ENCODE assay signal across 11 cellular contexts in the genomic region with DNA sequence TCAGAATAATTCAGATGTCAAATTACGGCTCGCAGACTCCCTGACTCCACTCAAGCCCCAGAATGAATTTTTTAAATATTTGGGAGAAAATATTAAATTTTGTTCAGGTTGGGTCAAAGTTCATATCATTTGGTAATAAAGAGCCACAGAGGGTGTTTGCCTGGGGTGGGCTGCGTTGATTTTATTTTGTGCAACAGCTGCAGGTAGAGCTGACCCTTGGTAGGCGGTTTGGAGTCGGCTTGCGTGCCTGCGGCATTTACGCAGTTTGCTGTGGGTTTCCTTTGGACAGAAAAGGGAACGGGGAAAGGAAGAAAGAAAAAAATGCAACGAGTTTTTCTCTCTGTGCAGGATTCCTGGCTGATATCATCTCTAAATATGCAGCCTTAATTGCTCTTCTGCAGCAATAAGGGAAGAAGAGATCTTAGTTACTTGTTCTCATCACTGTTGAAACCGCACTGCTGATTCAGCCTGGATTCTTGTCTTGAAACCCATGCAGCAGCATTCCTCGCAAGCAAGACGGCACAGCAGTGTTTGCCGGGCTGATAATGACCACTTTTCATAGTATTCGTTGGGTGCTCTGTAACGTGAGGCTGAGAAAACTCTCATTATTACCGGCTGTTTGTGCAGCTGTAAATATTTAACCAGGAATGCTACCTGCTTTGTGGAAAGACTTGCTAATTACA.
DNase-seq lines count a peak whose midpoint lies in the region; ATAC-seq, FAIRE-seq and TF ChIP-seq lines count a peak whose summit lies in the region.
"Had no signal": no experiment of that assay in that cellular context is flagged by ENCODE, and none has a peak within 500 bp of the region (broad histone marks: within the 10 kb centered on the region; RNA-seq: fewer than 3 reads in every experiment).

No MANE protein-coding gene starts in this region.

- TF ChIP-seq POLR2A in A549 (IDR thresholded peaks at IDR 0.05; ENCODE audit: low read length) = no peak

- H3K27me3 Mint-ChIP-seq in HFFc6 (ENCODE audit: insufficient read depth) = peaks cover 11% of the 10 kb centered on the region
- peaks cover 9% of the 10 kb centered on the region in 2 donors for H3K27me3 Mint-ChIP-seq in stimulated activated naive B cell treated with anti-CD40 and anti-IgM and Interleukin-4, amounts not matched to agents 10 μg/mL and 1 μg/mL and 100 μg/mL, for 72 hours
- H3K27me3 Mint-ChIP-seq: CD4-positive, CD25-positive, alpha-beta regulatory T cell had no signal

- no peaks in the 10 kb centered on the region for H3K36me3 Mint-ChIP-seq in HFFc6 (ENCODE audit: low read depth)
- H3K36me3 Mint-ChIP-seq in stimulated activated naive B cell treated with anti-CD40 and anti-IgM and Interleukin-4, amounts not matched to agents 10 μg/mL and 1 μg/mL and 100 μg/mL, for 72 hours = no peaks in the 10 kb centered on the region
- H3K36me3 Mint-ChIP-seq: CD4-positive, CD25-positive, alpha-beta regulatory T cell had no signal

- no peak for TF ChIP-seq CTCF in A549 (IDR thresholded peaks at IDR 0.05)
- TF ChIP-seq CTCF in HFFc6 (IDR thresholded peaks at IDR 0.05) = no peak

- FAIRE-seq in A549 (lab: Jason Lieb, UNC) = no peak
- FAIRE-seq: frontal cortex had no signal

- H3K4me2 ChIP-seq in A549 = 0 out of 3 replicates have a peak overlapping the region, but pooled peaks have one; percentile 4

- H3K4me1 ChIP-seq in A549 = peaks cover 8% of the 10 kb centered on the region; the same call in 1 of the 3 replicates

- TF ChIP-seq EP300 in A549 (IDR thresholded peaks at IDR 0.05) = no peak

- ATAC-seq in A549 (no peak), GM21515 (IDR thresholded peaks at IDR 0.05; ENCODE audit: unreplicated experiment) (no peak), HG02798 (IDR thresholded peaks at IDR 0.05; ENCODE audit: poor library complexity, unreplicated experiment) (no peak), GM19467 (IDR thresholded peaks at IDR 0.05; ENCODE audit: unreplicated experiment) (no peak)
- no peak for ATAC-seq in stimulated activated naive B cell treated with anti-CD40 and anti-IgM and Interleukin-4, amounts not matched to agents 10 μg/mL and 1 μg/mL and 100 μg/mL, for 72 hours (replicated peaks)

- no peaks in the 10 kb centered on the region for H3K9me3 ChIP-seq in A549

- no peaks in the 10 kb centered on the region for H3K9me3 Mint-ChIP-seq in HFFc6
- H3K9me3 Mint-ChIP-seq in stimulated activated naive B cell treated with anti-CD40 and anti-IgM and Interleukin-4, amounts not matched to agents 10 μg/mL and 1 μg/mL and 100 μg/mL, for 72 hours = no peaks in the 10 kb centered on the region
- H3K9me3 Mint-ChIP-seq: activated naive CD4-positive, alpha-beta T cell treated with anti-CD3 and anti-CD28 coated beads for 36 hours had no signal

- H3K27ac ChIP-seq in A549 = no peak overlapping the region

- POLR2A ChIA-PET in A549 (lab: Yijun Ruan, JAX) = no interaction called here

- peak overlapping the region; percentile 35; the same call in 1 of the 2 replicates for H3K4me3 Mint-ChIP-seq in HFFc6
- no peak overlapping the region for H3K4me3 Mint-ChIP-seq in stimulated activated naive B cell treated with anti-CD40 and anti-IgM and Interleukin-4, amounts not matched to agents 10 μg/mL and 1 μg/mL and 100 μg/mL, for 72 hours
- H3K4me3 Mint-ChIP-seq: activated naive CD4-positive, alpha-beta T cell treated with anti-CD3 and anti-CD28 coated beads for 36 hours; CD4-positive, CD25-positive, alpha-beta regulatory T cell had no signal

- H3K4me3 ChIP-seq in A549 = no peak overlapping the region

- H3K27ac Mint-ChIP-seq in HFFc6 = no peak overlapping the region
- no peak overlapping the region for H3K27ac Mint-ChIP-seq in stimulated activated naive B cell treated with anti-CD40 and anti-IgM and Interleukin-4, amounts not matched to agents 10 μg/mL and 1 μg/mL and 100 μg/mL, for 72 hours
- H3K27ac Mint-ChIP-seq: activated naive CD4-positive, alpha-beta T cell treated with anti-CD3 and anti-CD28 coated beads for 36 hours had no signal

- WGBS in A549 (ENCODE audit: missing lambda C conversion rate) = 47% methylated on average over 17 of the region's 17 CpGs

- CTCF ChIA-PET in A549 (lab: Yijun Ruan, JAX) = interaction anchor here (1.1 kb wide), 1 partner anchor 10 kb away, joined by 3 read pairs; no protein-coding TSS in a partner anchor

- no peak for DNase-seq in A549 (ENCODE audit: low read depth in 1 of 2, low spot score in 1 of 2)
- DNase-seq in HFFc6 = peak; percentile 30
- DNase-seq in RPMI7951 (ENCODE audit: low read depth) = peak; percentile 33
- peak; percentile 22 for DNase-seq in glomerular visceral epithelial cell (ENCODE audit: extremely low spot score)
- no peak for DNase-seq in stimulated activated naive B cell treated with anti-CD40 and anti-IgM and Interleukin-4, amounts not matched to agents 10 μg/mL and 1 μg/mL and 100 μg/mL, for 72 hours
- DNase-seq: activated naive CD4-positive, alpha-beta T cell treated with anti-CD3 and anti-CD28 coated beads for 36 hours; CD4-positive, CD25-positive, alpha-beta regulatory T cell had no signal

- no peak for TF ChIP-seq RAD21 in A549 (conservative IDR thresholded peaks at IDR 0.05 in 1 of 2, IDR thresholded peaks at IDR 0.05 in 1 of 2)

- peaks cover 31% of the 10 kb centered on the region for H3K4me1 Mint-ChIP-seq in HFFc6 (ENCODE audit: low read depth)
- H3K4me1 Mint-ChIP-seq in stimulated activated naive B cell treated with anti-CD40 and anti-IgM and Interleukin-4, amounts not matched to agents 10 μg/mL and 1 μg/mL and 100 μg/mL, for 72 hours = no peaks in the 10 kb centered on the region
- H3K4me1 Mint-ChIP-seq: CD4-positive, CD25-positive, alpha-beta regulatory T cell had no signal

TF ChIP-seq in A549, 52 proteins besides CTCF, POLR2A, EP300 and RAD21:
- no peak for TF ChIP-seq PBX3 (IDR thresholded peaks at IDR 0.05)
- no peak for TF ChIP-seq TFCP2L1 (CRISPR knock-in tag; IDR thresholded peaks at IDR 0.05)
- no peak for TF ChIP-seq ZFP36 (IDR thresholded peaks at IDR 0.05; ENCODE audit: borderline replicate concordance, partially characterized antibody)
- TF ChIP-seq FOXS1 (CRISPR knock-in tag; IDR thresholded peaks at IDR 0.05) = no peak
- TF ChIP-seq TP53 (CRISPR knock-in tag; IDR thresholded peaks at IDR 0.05) = no peak
- TF ChIP-seq ATOH8 (CRISPR knock-in tag; IDR thresholded peaks at IDR 0.05; ENCODE audit: low read depth) = no peak
- TF ChIP-seq ZSCAN20 (CRISPR knock-in tag; IDR thresholded peaks at IDR 0.05) = no peak
- no peak for TF ChIP-seq GATA3 (IDR thresholded peaks at IDR 0.05; ENCODE audit: borderline replicate concordance)
- TF ChIP-seq HMGXB4 (CRISPR knock-in tag; IDR thresholded peaks at IDR 0.05; ENCODE audit: borderline replicate concordance) = no peak
- TF ChIP-seq SMC3 (IDR thresholded peaks at IDR 0.05) = no peak
- TF ChIP-seq MYC (IDR thresholded peaks at IDR 0.05; ENCODE audit: borderline replicate concordance, low read length) = no peak
- no peak for TF ChIP-seq BHLHE40 (IDR thresholded peaks at IDR 0.05; ENCODE audit: low read depth, low read length)
- TF ChIP-seq, protein P1, sequence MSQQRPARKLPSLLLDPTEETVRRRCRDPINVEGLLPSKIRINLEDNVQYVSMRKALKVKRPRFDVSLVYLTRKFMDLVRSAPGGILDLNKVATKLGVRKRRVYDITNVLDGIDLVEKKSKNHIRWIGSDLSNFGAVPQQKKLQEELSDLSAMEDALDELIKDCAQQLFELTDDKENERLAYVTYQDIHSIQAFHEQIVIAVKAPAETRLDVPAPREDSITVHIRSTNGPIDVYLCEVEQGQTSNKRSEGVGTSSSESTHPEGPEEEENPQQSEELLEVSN (IDR thresholded peaks at IDR 0.05; ENCODE audit: borderline replicate concordance, low read depth) = no peak
- no peak for TF ChIP-seq HOXB5 (CRISPR knock-in tag; IDR thresholded peaks at IDR 0.05)
- no peak for TF ChIP-seq HOXA7 (CRISPR knock-in tag; IDR thresholded peaks at IDR 0.05)
- TF ChIP-seq MAZ (IDR thresholded peaks at IDR 0.05; ENCODE audit: borderline replicate concordance, low read depth, low read length) = no peak

Comparison
In these comparisons a context has a peak if more than half of its experiments do, and no peak if none do; other contexts are left out.
1. DNase-seq: peak in HFFc6 (single experiment), RPMI7951 (single experiment) and glomerular visceral epithelial cell (single experiment); none in A549 (0 of 2) and stimulated activated naive B cell treated with anti-CD40 and anti-IgM and Interleukin-4, amounts not matched to agents 10 μg/mL and 1 μg/mL and 100 μg/mL, for 72 hours (single experiment).